ENCODE assay signal across 1 cellular context in the genomic region with DNA sequence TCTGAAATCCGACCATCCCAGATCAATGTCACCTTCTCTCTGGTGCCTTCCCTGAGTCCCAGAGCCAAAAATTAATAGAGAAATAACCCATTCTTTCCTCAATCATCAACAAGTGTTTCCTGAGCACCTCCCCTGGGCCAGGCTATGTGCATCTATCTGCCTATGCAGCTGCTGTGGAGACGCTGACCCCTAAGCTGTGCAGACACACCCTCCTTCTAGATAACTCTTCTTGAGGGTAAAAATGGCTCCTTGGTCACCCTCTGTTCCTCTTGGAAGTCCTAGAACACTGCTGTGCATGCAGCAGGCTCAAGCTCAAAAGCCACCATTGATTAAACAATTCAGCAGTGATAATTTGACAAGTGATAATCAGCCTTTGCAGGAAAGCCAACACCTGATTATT.
TF ChIP-seq lines count a peak whose summit lies in the region.

No MANE protein-coding gene starts in this region.

TF ChIP-seq in H1, 55 proteins besides CTCF, POLR2A, EP300 and RAD21:
- no peak for TF ChIP-seq MAX (IDR thresholded peaks at IDR 0.05)
- no peak for TF ChIP-seq POU5F1 (IDR thresholded peaks at IDR 0.05; ENCODE audit: low read depth, low read length)
- TF ChIP-seq PHF8 (conservative IDR thresholded peaks at IDR 0.05; ENCODE audit: low read depth, low read length), result no peak
- TF ChIP-seq SP4 (IDR thresholded peaks at IDR 0.05; ENCODE audit: low read length), result no peak
- no peak for TF ChIP-seq HDAC2 (IDR thresholded peaks at IDR 0.05; ENCODE audit: borderline replicate concordance in 1 of 2, low read depth in 2 of 2, low read length in 2 of 2)
- no peak for TF ChIP-seq CEBPB (IDR thresholded peaks at IDR 0.05; ENCODE audit: low read depth, low read length)
- TF ChIP-seq CBX8 (IDR thresholded peaks at IDR 0.05; ENCODE audit: borderline replicate concordance, low read depth, low read length), result no peak
- TF ChIP-seq SAP30 (IDR thresholded peaks at IDR 0.05; ENCODE audit: insufficient read depth, insufficient replicate concordance, low read length), result no peak
- no peak for TF ChIP-seq TAF7 (optimal IDR thresholded peaks at IDR 0.05; ENCODE audit: borderline replicate concordance, low read depth, low read length)
- TF ChIP-seq RXRA (IDR thresholded peaks at IDR 0.05; ENCODE audit: insufficient read depth, low read depth, low read length), result no peak
- no peak for TF ChIP-seq ATF2 (IDR thresholded peaks at IDR 0.05; ENCODE audit: low read length)
- TF ChIP-seq EZH2 (IDR thresholded peaks at IDR 0.05; ENCODE audit: low read depth, low read length, severe bottlenecking), result no peak
- no peak for TF ChIP-seq KDM4A (IDR thresholded peaks at IDR 0.05; ENCODE audit: low read depth, low read length, severe bottlenecking)
- TF ChIP-seq CHD2 (IDR thresholded peaks at IDR 0.05; ENCODE audit: low read length), result no peak
